In the genomic region with DNA sequence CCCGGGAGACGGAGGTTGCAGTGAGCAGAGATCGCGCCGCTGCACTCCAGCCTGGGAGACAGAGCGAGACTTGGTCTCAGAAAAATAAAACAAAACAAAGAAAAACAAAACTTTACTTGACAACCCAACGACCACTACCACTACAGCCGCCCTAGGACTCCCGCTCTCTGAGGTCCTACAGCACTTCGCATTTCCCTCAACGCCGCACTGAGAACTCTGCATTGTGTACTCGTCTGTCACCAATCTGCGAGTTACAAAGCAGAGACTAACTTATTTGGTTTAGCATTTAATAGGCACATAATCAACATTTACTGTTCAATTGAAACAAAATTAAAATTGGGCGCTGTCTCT, we compare ENCODE assay signal across 8 cellular contexts. TPM values are rescaled to one million over a fixed set of nuclear protein-coding genes. Genes with fewer than 3 reads are reported as not detected.
DNase-seq lines count a peak whose midpoint lies in the region; ATAC-seq lines count a peak whose summit lies in the region.

No MANE protein-coding gene starts in this region.

- H3K27ac ChIP-seq in ectodermal cell (ENCODE audit: insufficient read depth, low read depth, low read length, poor library complexity, severe bottlenecking) (peak overlapping the region; percentile 90), muscle layer of colon (ENCODE audit: low read depth, low read length) (peak overlapping the region; percentile 98)

- H3K4me1 Mint-ChIP-seq in T-cell = peaks cover 33 to 40% (median 39%) of the 10 kb centered on the region in 3 donors

- H3K27ac Mint-ChIP-seq in T-cell = peak overlapping the region; percentile 99 to 100

- H3K9me3 ChIP-seq in ectodermal cell (ENCODE audit: control insufficient read depth, low read length) (no peaks in the 10 kb centered on the region), muscle layer of colon (ENCODE audit: low read length) (no peaks in the 10 kb centered on the region)

- CTCF ChIA-PET in T-cell (lab: Charles Lee) = no interaction called here

- H3K9me3 Mint-ChIP-seq in T-cell = no peaks in the 10 kb centered on the region

- H3K27me3 ChIP-seq in ectodermal cell (ENCODE audit: control insufficient read depth, insufficient read depth, low read length, poor library complexity, severe bottlenecking) (no peaks in the 10 kb centered on the region), muscle layer of colon (ENCODE audit: control insufficient read depth in 1 of 2, insufficient read depth in 2 of 2, low read length in 2 of 2) (no peaks in the 10 kb centered on the region)

- no peaks in the 10 kb centered on the region for H3K4me1 ChIP-seq in ectodermal cell (ENCODE audit: control insufficient read depth, insufficient read depth, low read length)
- peaks cover 29% of the 10 kb centered on the region for H3K4me1 ChIP-seq in muscle layer of colon (ENCODE audit: insufficient read depth, low read length)

- H3K36me3 ChIP-seq in ectodermal cell (ENCODE audit: control insufficient read depth, insufficient read depth, low read length) (peaks cover 8% of the 10 kb centered on the region), muscle layer of colon (ENCODE audit: insufficient read depth, low read length) (peaks cover 8% of the 10 kb centered on the region)

- peak overlapping the region; percentile 100 for H3K9ac ChIP-seq in muscle layer of colon (ENCODE audit: low read length)

- WGBS in ectodermal cell, 2 experiments = 49 to 52% methylated on average over 15 of the region's 15 CpGs

- peak; percentile 69 for DNase-seq in activated CD8-positive, alpha-beta memory T cell treated with anti-CD3 and anti-CD28 coated beads for 24 hours
- DNase-seq in activated CD8-positive, alpha-beta memory T cell treated with anti-CD3 and anti-CD28 coated beads, Interleukin-2, amount 50 U/mL, for 4 hours = no peak
- DNase-seq in T-cell (peak in 6 of 34 experiments; percentile 7 to 21 (median 8)), SKM-1 treated with dmso at 0.1 percent for 144 hours (lab: John Stamatoyannopoulos, UW; ENCODE audit: unreplicated experiment) (no peak)
- no peak for DNase-seq in central memory CD4-positive, alpha-beta T cell

- H3K4me3 Mint-ChIP-seq in T-cell = peak overlapping the region; percentile 98 to 100 (median 99)

- ATAC-seq in T-cell (replicated peaks in 1 of 4) (peak in 3 of 4 experiments; percentile 9 to 22 (median 21)), HG03135 (IDR thresholded peaks at IDR 0.05; ENCODE audit: unreplicated experiment) (no peak)

- POLR2A ChIA-PET in T-cell (lab: Charles Lee) = interaction anchor here in 1 of 2 donors (0.6 kb wide), 1 partner anchor 16 kb away, joined by 7 read pairs; no protein-coding TSS in a partner anchor

- H3K27me3 Mint-ChIP-seq in T-cell = no peaks in the 10 kb centered on the region

- H3K4me3 ChIP-seq in ectodermal cell (ENCODE audit: insufficient read depth, low read depth, low read length) (peak overlapping the region; percentile 75), muscle layer of colon (ENCODE audit: low read depth in 1 of 2, low read length in 2 of 2) (peak overlapping the region; percentile 92 to 96)

- peaks cover 25% of the 10 kb centered on the region for H3K36me3 Mint-ChIP-seq in T-cell

RNA-seq across cellular contexts. Expression of a gene that starts 0.5 kb away (rescaled TPM):
- 100 to 1,000 TPM; 208 to 271 (median 228) TPM for total RNA-seq in T-cell
- 291 TPM for polyA plus RNA-seq in ectodermal cell (2013, experiment 1 of 4)
- polyA plus RNA-seq in ectodermal cell (2013, experiment 2 of 4) = 274 TPM
- polyA plus RNA-seq in ectodermal cell (2013, experiment 3 of 4) = 225 TPM
- polyA plus RNA-seq in ectodermal cell (2013, experiment 4 of 4) = 270 TPM

RNA-seq across cellular contexts. Expression of a gene that starts 7.5 kb away (rescaled TPM):
- 10 to 100 TPM; 12.2 to 22.0 (median 17.6) TPM for total RNA-seq in T-cell
- polyA plus RNA-seq in ectodermal cell (2013, experiment 1 of 4) = 60.5 TPM
- 69.4 TPM for polyA plus RNA-seq in ectodermal cell (2013, experiment 2 of 4)
- polyA plus RNA-seq in ectodermal cell (2013, experiment 3 of 4) = 50.9 TPM
- 56.6 TPM for polyA plus RNA-seq in ectodermal cell (2013, experiment 4 of 4)
